8 cellular contexts compared by ENCODE assay signal in the genomic region with DNA sequence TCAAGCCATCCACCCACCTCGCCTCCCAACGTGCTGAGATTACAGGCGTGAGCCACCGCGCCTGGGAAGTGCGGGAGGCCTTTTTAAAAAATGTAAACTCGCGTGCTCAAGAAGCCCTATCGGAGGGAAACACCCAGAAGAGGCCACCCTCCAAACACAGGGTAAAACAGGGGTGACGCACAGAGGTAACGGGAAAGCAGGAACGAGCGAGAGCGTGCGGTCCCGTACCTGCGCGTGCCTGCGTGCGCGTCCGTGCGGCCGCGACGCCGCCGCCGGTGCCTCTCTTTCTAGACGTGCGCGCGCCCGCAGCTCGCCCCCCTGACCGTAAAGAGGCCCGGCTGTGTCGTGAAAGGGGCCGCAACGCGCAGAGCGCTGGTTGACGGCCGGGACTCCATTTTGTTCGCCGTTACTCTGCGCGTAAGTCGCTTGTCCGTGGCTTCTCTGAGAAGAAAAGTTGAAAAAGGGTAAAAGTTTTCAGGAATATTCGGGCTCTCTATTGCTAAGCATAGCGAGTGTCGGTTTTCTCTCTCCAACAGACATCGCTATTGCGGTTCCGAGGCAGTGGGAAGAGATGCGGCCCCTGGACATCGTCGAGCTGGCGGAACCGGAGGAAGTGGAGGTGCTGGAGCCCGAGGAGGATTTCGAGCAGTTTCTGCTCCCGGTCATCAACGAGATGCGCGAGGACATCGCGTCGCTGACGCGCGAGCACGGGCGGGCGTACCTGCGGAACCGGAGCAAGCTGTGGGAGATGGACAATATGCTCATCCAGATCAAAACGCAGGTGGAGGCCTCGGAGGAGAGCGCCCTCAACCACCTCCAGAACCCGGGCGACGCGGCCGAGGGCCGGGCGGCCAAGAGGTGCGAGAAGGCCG. TPM values are rescaled to one million over a fixed set of nuclear protein-coding genes. Genes with fewer than 3 reads are reported as not detected.
A peak's percentile ranks its signal among the peaks of the same experiment; 100 is the strongest.
DNase-seq lines count a peak whose midpoint lies in the region; ATAC-seq and TF ChIP-seq lines count a peak whose summit lies in the region.

A gene (plus strand): TSS at position 394 of the 872 bp plus-strand sequence. CDS start 178 bp downstream, at position 572.

- peak within 1 kb of the TSS; percentile 55 for H2AFZ ChIP-seq in MM.1S (ENCODE audit: low read length)
- H2AFZ ChIP-seq in neural cell (ENCODE audit: low read depth, low read length), result peak within 1 kb of the TSS; percentile 95

- H3K27me3 Mint-ChIP-seq in stimulated activated naive CD8-positive, alpha-beta T cell treated with anti-CD3 and anti-CD28 coated beads, Interleukin-15, amount 100 ng/mL, for 72 hours, result no peaks in the 10 kb centered on the region

- H3K9me3 Mint-ChIP-seq in stimulated activated naive CD8-positive, alpha-beta T cell treated with anti-CD3 and anti-CD28 coated beads, Interleukin-15, amount 100 ng/mL, for 72 hours, result no peaks in the 10 kb centered on the region

- peaks cover 29% of the 10 kb centered on the region for H3K4me1 Mint-ChIP-seq in stimulated activated naive CD8-positive, alpha-beta T cell treated with anti-CD3 and anti-CD28 coated beads, Interleukin-15, amount 100 ng/mL, for 72 hours

- H3K4me3 Mint-ChIP-seq in stimulated activated naive CD8-positive, alpha-beta T cell treated with anti-CD3 and anti-CD28 coated beads, Interleukin-15, amount 100 ng/mL, for 72 hours, result peak within 1 kb of the TSS; percentile 95 to 96

- in situ Hi-C loops in HAP-1 (cut with MboI; ENCODE audit: low sequenced_read_pairs), result no loop called here

- H3K9me2 ChIP-seq in MM.1S (replicated peaks; ENCODE audit: insufficient read depth, low read length) (no peaks in the 10 kb centered on the region), neural cell (ENCODE audit: insufficient read depth, low read length) (no peaks in the 10 kb centered on the region)

- peak; percentile 53 for TF ChIP-seq EP300 in neural cell (conservative IDR thresholded peaks at IDR 0.05; ENCODE audit: poor library complexity, severe bottlenecking)

- H3K4me3 ChIP-seq in HAP-1, result peak within 1 kb of the TSS; percentile 83
- H3K4me3 ChIP-seq in MM.1S (ENCODE audit: low read length), result peak within 1 kb of the TSS; percentile 79
- peak within 1 kb of the TSS; percentile 77 for H3K4me3 ChIP-seq in fibroblast of villous mesenchyme (ENCODE audit: low read depth, low read length)
- peak within 1 kb of the TSS; percentile 96 for H3K4me3 ChIP-seq in neural cell (ENCODE audit: low read length)

- H3K4me2 ChIP-seq in MM.1S (ENCODE audit: low read depth, low read length) (peak within 1 kb of the TSS; percentile 66), neural cell (ENCODE audit: low read length) (peak within 1 kb of the TSS; percentile 96)

- H3K27ac ChIP-seq in MM.1S (ENCODE audit: low read length), result peak within 1 kb of the TSS; percentile 84
- peak within 1 kb of the TSS; percentile 94 for H3K27ac ChIP-seq in neural cell (ENCODE audit: low read length)

- H3K36me3 ChIP-seq in ES-I3 (ENCODE audit: insufficient read depth, low read length) (peaks cover 11% of the 10 kb centered on the region; the same call in 1 of the 2 replicates), HAP-1 (replicated peaks) (peaks cover 19% of the 10 kb centered on the region), MM.1S (replicated peaks; ENCODE audit: insufficient read depth, low read length) (no peaks in the 10 kb centered on the region), neural cell (ENCODE audit: insufficient read depth, low read length) (peaks cover 15% of the 10 kb centered on the region)

- H3K9ac ChIP-seq in ES-I3 (ENCODE audit: low read depth, low read length) (peak within 1 kb of the TSS; percentile 79), MM.1S (ENCODE audit: low read length) (peak within 1 kb of the TSS; percentile 91), neural cell (ENCODE audit: low read length) (peak within 1 kb of the TSS; percentile 96)

- H3K79me2 ChIP-seq in MM.1S (ENCODE audit: low read length) (peaks cover 25% of the 10 kb centered on the region), neural cell (replicated peaks; ENCODE audit: insufficient read depth, low read length) (peaks cover 33% of the 10 kb centered on the region)

- TF ChIP-seq RAD21 in neural cell (conservative IDR thresholded peaks at IDR 0.05), result no peak

- no peaks in the 10 kb centered on the region for H3K27me3 ChIP-seq in HAP-1 (ENCODE audit: low read depth)
- no peaks in the 10 kb centered on the region for H3K27me3 ChIP-seq in MM.1S (replicated peaks; ENCODE audit: insufficient read depth, low read length)
- no peaks in the 10 kb centered on the region for H3K27me3 ChIP-seq in neural cell (ENCODE audit: insufficient read depth, low read depth, low read length)

- peaks cover 9% of the 10 kb centered on the region; the same call in 1 of the 2 replicates for H3F3A ChIP-seq in MM.1S (ENCODE audit: insufficient read depth, low read length)
- H3F3A ChIP-seq in neural cell (ENCODE audit: insufficient read depth, low read length, poor library complexity, severe bottlenecking), result no peaks in the 10 kb centered on the region

- H3K9me3 ChIP-seq in ES-I3 (ENCODE audit: control insufficient read depth, insufficient read depth, low read length), result no peaks in the 10 kb centered on the region
- no peaks in the 10 kb centered on the region for H3K9me3 ChIP-seq in HAP-1
- H3K9me3 ChIP-seq in MM.1S (replicated peaks; ENCODE audit: insufficient read depth, low read length), result no peaks in the 10 kb centered on the region
- H3K9me3 ChIP-seq in neural cell (ENCODE audit: low read length), result no peaks in the 10 kb centered on the region

- peak; percentile 95 for ATAC-seq in stimulated activated naive CD8-positive, alpha-beta T cell treated with anti-CD3 and anti-CD28 coated beads, Interleukin-15, amount 100 ng/mL, for 72 hours

- DNase-seq in HAP-1 (ENCODE audit: low spot score in 2 of 2), result peak; percentile 90 to 94
- peak; percentile 96 for DNase-seq in MM.1S
- peak; percentile 67 for DNase-seq in SHP77 treated with DMSO at 0.1 percent for 48 hours (lab: John Stamatoyannopoulos, UW)
- peak; percentile 98 for DNase-seq in activated effector memory CD4-positive, alpha-beta T cell treated with anti-CD3 and anti-CD28 coated beads, Interleukin-2, amount 50 U/mL, for 16 hours
- peak; percentile 96 for DNase-seq in fibroblast of villous mesenchyme (ENCODE audit: low read depth)
- DNase-seq in stimulated activated naive CD8-positive, alpha-beta T cell treated with anti-CD3 and anti-CD28 coated beads, Interleukin-15, amount 100 ng/mL, for 72 hours, result peak; percentile 93 to 96

- TF ChIP-seq CTCF in MM.1S (IDR thresholded peaks at IDR 0.05; ENCODE audit: low read length) (no peak), fibroblast of villous mesenchyme (IDR thresholded peaks at IDR 0.05; ENCODE audit: insufficient read depth, low read depth, low read length) (no peak), neural cell (IDR thresholded peaks at IDR 0.05; ENCODE audit: poor library complexity, severe bottlenecking) (peak; percentile 23)

- H4K20me1 ChIP-seq in MM.1S (ENCODE audit: insufficient read depth, low read length), result no peaks in the 10 kb centered on the region
- no peaks in the 10 kb centered on the region for H4K20me1 ChIP-seq in neural cell (ENCODE audit: insufficient read depth)

- H3K4me1 ChIP-seq in ES-I3 (ENCODE audit: insufficient read depth, low read length) (peaks cover 15% of the 10 kb centered on the region), HAP-1 (peaks cover 12% of the 10 kb centered on the region), MM.1S (ENCODE audit: low read length) (peaks cover 6% of the 10 kb centered on the region; the same call in 1 of the 2 replicates)

- peak within 1 kb of the TSS; percentile 99 to 100 for H3K27ac Mint-ChIP-seq in stimulated activated naive CD8-positive, alpha-beta T cell treated with anti-CD3 and anti-CD28 coated beads, Interleukin-15, amount 100 ng/mL, for 72 hours

TF ChIP-seq in neural cell, 6 proteins besides CTCF, POLR2A, EP300 and RAD21:
- peak; percentile 95 for TF ChIP-seq POLR2AphosphoS5 (IDR thresholded peaks at IDR 0.05)
- TF ChIP-seq TAF1 (IDR thresholded peaks at IDR 0.05; ENCODE audit: low read depth), result peak; percentile 98
- TF ChIP-seq, protein P1, sequence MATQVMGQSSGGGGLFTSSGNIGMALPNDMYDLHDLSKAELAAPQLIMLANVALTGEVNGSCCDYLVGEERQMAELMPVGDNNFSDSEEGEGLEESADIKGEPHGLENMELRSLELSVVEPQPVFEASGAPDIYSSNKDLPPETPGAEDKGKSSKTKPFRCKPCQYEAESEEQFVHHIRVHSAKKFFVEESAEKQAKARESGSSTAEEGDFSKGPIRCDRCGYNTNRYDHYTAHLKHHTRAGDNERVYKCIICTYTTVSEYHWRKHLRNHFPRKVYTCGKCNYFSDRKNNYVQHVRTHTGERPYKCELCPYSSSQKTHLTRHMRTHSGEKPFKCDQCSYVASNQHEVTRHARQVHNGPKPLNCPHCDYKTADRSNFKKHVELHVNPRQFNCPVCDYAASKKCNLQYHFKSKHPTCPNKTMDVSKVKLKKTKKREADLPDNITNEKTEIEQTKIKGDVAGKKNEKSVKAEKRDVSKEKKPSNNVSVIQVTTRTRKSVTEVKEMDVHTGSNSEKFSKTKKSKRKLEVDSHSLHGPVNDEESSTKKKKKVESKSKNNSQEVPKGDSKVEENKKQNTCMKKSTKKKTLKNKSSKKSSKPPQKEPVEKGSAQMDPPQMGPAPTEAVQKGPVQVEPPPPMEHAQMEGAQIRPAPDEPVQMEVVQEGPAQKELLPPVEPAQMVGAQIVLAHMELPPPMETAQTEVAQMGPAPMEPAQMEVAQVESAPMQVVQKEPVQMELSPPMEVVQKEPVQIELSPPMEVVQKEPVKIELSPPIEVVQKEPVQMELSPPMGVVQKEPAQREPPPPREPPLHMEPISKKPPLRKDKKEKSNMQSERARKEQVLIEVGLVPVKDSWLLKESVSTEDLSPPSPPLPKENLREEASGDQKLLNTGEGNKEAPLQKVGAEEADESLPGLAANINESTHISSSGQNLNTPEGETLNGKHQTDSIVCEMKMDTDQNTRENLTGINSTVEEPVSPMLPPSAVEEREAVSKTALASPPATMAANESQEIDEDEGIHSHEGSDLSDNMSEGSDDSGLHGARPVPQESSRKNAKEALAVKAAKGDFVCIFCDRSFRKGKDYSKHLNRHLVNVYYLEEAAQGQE (IDR thresholded peaks at IDR 0.05; ENCODE audit: borderline replicate concordance), result peak; percentile 95
- no peak for TF ChIP-seq EZH2 (IDR thresholded peaks at IDR 0.05; ENCODE audit: borderline replicate concordance, insufficient read depth, low read length, poor library complexity, severe bottlenecking)
- peak; percentile 83 for TF ChIP-seq MXI1 (conservative IDR thresholded peaks at IDR 0.05; ENCODE audit: poor library complexity, severe bottlenecking)
- TF ChIP-seq SMC3 (conservative IDR thresholded peaks at IDR 0.05; ENCODE audit: poor library complexity), result peak; percentile 49
TF ChIP-seq in neural cell: peak in this region for 5.

RNA-seq across cellular contexts. Expression of the gene that starts here (rescaled TPM):
- total RNA-seq in fibroblast of villous mesenchyme, result 105 and 127 TPM in 2 replicates
- 284 and 322 TPM in 2 replicates for polyA plus RNA-seq in neural cell
- polyA minus RNA-seq in neural cell, result 158 and 171 TPM in 2 replicates

Comparison
In these comparisons a context has a peak if more than half of its experiments do, and no peak if none do; other contexts are left out.
1. Peak in every context shown above with its lines: DNase-seq, ATAC-seq, H3K4me3 ChIP-seq and H3K27ac ChIP-seq.